In the genomic region with DNA sequence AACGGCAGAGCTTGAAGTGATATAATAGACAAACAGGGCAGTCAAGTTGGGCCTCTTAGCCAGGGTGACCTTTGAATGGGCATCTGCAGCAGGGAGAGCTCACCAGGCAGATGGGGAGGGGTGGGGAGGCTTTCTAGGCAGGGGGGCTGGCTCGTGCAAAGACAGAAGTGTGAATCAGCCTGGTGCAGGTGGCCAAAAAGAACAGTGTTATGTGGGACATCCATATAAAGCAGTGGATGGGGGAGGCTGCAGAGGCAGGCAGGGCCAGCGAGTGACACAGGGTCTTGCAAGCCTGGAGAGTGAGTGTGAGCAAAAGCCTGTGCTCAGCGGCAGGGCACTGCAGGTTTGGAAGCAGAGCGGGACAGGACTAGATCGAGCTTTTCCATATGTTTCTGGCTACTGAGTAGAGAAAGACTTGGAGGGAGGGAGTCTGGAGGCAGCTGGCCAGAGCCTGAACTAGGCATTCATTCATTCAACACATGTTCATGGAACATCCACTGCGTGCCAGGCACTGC, we compare ENCODE assay signal across 2 cellular contexts.
TF ChIP-seq lines count a peak whose summit lies in the region.

No MANE protein-coding gene starts in this region.

TF ChIP-seq in SK-N-SH, 30 proteins besides CTCF, POLR2A, EP300 and RAD21:
- TF ChIP-seq RFX5 (IDR thresholded peaks at IDR 0.05; ENCODE audit: low read length): no peak
- no peak for TF ChIP-seq SIN3A (IDR thresholded peaks at IDR 0.05; ENCODE audit: borderline replicate concordance, low read depth, low read length)
- TF ChIP-seq MXI1 (IDR thresholded peaks at IDR 0.05; ENCODE audit: low read depth, low read length): no peak
- no peak for TF ChIP-seq GATA2 (CRISPR knock-in tag; IDR thresholded peaks at IDR 0.05)
- TF ChIP-seq USF1 (IDR thresholded peaks at IDR 0.05; ENCODE audit: borderline replicate concordance, low read depth): no peak
- TF ChIP-seq NRF1 (IDR thresholded peaks at IDR 0.05; ENCODE audit: low read depth, low read length): no peak
- TF ChIP-seq CHD2 (IDR thresholded peaks at IDR 0.05; ENCODE audit: low read length, partially characterized antibody): no peak
- TF ChIP-seq, protein P1, sequence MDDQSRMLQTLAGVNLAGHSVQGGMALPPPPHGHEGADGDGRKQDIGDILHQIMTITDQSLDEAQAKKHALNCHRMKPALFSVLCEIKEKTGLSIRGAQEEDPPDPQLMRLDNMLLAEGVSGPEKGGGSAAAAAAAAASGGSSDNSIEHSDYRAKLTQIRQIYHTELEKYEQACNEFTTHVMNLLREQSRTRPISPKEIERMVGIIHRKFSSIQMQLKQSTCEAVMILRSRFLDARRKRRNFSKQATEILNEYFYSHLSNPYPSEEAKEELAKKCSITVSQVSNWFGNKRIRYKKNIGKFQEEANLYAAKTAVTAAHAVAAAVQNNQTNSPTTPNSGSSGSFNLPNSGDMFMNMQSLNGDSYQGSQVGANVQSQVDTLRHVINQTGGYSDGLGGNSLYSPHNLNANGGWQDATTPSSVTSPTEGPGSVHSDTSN (IDR thresholded peaks at IDR 0.05): no peak
- TF ChIP-seq ELF1 (IDR thresholded peaks at IDR 0.05): no peak
- no peak for TF ChIP-seq TAF1 (IDR thresholded peaks at IDR 0.05; ENCODE audit: borderline replicate concordance, low read depth, low read length)

TF ChIP-seq in SK-N-SH treated with all-trans-retinoic acid at 6 μM for 48 hours, 23 proteins besides CTCF, POLR2A, EP300 and RAD21:
- TF ChIP-seq, protein P2, sequence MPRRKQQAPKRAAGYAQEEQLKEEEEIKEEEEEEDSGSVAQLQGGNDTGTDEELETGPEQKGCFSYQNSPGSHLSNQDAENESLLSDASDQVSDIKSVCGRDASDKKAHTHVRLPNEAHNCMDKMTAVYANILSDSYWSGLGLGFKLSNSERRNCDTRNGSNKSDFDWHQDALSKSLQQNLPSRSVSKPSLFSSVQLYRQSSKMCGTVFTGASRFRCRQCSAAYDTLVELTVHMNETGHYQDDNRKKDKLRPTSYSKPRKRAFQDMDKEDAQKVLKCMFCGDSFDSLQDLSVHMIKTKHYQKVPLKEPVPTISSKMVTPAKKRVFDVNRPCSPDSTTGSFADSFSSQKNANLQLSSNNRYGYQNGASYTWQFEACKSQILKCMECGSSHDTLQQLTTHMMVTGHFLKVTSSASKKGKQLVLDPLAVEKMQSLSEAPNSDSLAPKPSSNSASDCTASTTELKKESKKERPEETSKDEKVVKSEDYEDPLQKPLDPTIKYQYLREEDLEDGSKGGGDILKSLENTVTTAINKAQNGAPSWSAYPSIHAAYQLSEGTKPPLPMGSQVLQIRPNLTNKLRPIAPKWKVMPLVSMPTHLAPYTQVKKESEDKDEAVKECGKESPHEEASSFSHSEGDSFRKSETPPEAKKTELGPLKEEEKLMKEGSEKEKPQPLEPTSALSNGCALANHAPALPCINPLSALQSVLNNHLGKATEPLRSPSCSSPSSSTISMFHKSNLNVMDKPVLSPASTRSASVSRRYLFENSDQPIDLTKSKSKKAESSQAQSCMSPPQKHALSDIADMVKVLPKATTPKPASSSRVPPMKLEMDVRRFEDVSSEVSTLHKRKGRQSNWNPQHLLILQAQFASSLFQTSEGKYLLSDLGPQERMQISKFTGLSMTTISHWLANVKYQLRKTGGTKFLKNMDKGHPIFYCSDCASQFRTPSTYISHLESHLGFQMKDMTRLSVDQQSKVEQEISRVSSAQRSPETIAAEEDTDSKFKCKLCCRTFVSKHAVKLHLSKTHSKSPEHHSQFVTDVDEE (CRISPR knock-in tag; IDR thresholded peaks at IDR 0.05): no peak
